ENCODE assay signal across 18 cellular contexts in the genomic region with DNA sequence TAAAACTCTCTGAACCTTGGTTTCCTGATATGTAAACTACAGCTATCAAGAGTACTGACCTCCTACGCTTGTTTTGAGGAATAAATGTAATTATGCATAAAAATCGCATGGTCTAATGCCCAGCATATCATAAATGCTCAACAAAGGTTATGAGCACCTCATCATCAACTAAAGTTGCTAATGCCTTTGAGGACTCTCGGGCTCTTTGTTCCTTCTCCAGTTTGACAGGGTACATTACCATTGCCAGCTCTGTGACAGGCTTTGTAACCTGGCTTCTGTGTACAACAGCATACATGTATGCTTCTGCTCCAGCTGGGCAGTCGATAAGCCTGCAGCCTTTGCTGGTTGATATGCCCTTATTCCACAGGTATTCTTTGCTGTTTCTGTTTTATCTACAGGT.
DNase-seq lines count a peak whose midpoint lies in the region; ATAC-seq and TF ChIP-seq lines count a peak whose summit lies in the region.
"Had no signal": no experiment of that assay in that cellular context is flagged by ENCODE, and none has a peak within 500 bp of the region (broad histone marks: within the 10 kb centered on the region; RNA-seq: fewer than 3 reads in every experiment).

No MANE protein-coding gene starts in this region.

- H3K18ac ChIP-seq in IMR-90 (ENCODE audit: low read depth, low read length) (no peak overlapping the region), trophoblast cell (ENCODE audit: low read length) (no peak overlapping the region)

- DNase-seq in DMS79 (lab: John Stamatoyannopoulos, UW), result peak; percentile 34
- no peak for DNase-seq in IMR-90
- DNase-seq in activated B cell treated with CpG ODN at 0.5 μM for 24 hours, result no peak
- DNase-seq in trophoblast cell, result no peak
- DNase-seq in stimulated activated effector memory CD8-positive, alpha-beta T cell treated with anti-CD3 and anti-CD28 coated beads, Interleukin-12 subunit alpha, Interleukin-12 subunit beta, amount 100 ng/mL, for 72 hours (ENCODE audit: low spot score in 2 of 2), result no peak
- no peak for DNase-seq in thyroid gland
- DNase-seq: AML-193; CD4-positive, CD25-positive, alpha-beta regulatory T cell; H9; NCI-H1092; NCI-H2227 treated with DMSO at 0.1 percent for 48 hours; NCI-H526; NK-92 treated with Interleukin-12 subunit alpha and Interleukin-12 subunit beta, amount 100 ng/mL, for 24 hours; PC-9 had no signal

- in situ Hi-C loops in IMR-90 (cut with MboI; ENCODE audit: low sequenced_read_pairs), result no loop called here

- H2AFZ ChIP-seq in IMR-90 (replicated peaks; ENCODE audit: low read length, poor library complexity) (no peak overlapping the region), trophoblast cell (ENCODE audit: insufficient read depth, low read length, poor library complexity) (no peak overlapping the region)
- H2AFZ ChIP-seq: PC-9 had no signal

- no TSS peak for BruUV-seq in IMR-90 (replicated peaks; lab: Mats Ljungman, UMichigan)

- H3K27me3 Mint-ChIP-seq in activated B cell treated with CpG ODN at 0.5 μM for 24 hours, result no peaks in the 10 kb centered on the region
- H3K27me3 Mint-ChIP-seq: CD4-positive, CD25-positive, alpha-beta regulatory T cell had no signal

- H3K4me2 ChIP-seq in IMR-90 (ENCODE audit: low read depth, low read length) (no peak overlapping the region), trophoblast cell (ENCODE audit: low read length) (no peak overlapping the region)
- H3K4me2 ChIP-seq: PC-9 had no signal

- POLR2A ChIA-PET in IMR-90 (lab: Charles Lee; ENCODE audit: unreplicated experiment), result interaction anchor here (1.0 kb wide), 1 partner anchor 14 kb away, joined by 3 read pairs; no protein-coding TSS in a partner anchor
- POLR2A ChIA-PET in activated B cell treated with CpG ODN at 0.5 μM for 24 hours (lab: Charles Lee), result interaction anchor here (0.7 to 2.0 kb wide), 5 partner anchors 9 to 200 kb away, joined by 3 to 7 read pairs (median 4); no protein-coding TSS in a partner anchor

- H3K4ac ChIP-seq in IMR-90 (ENCODE audit: low read depth, low read length) (no peak overlapping the region), trophoblast cell (ENCODE audit: low read depth, low read length) (no peak overlapping the region)

- intact Hi-C loops in IMR-90 (cut with micrococcal nuclease), result no loop called here
- intact Hi-C loops in activated B cell treated with CpG ODN at 0.5 μM for 24 hours (cut with micrococcal nuclease), result loop anchor here (5.0 kb wide), 1 partner anchor 35 kb away; no protein-coding TSS in a partner anchor
- intact Hi-C loops in thyroid gland (cut with DNase I), result no loop called here

- CTCF ChIA-PET in IMR-90 (lab: Yijun Ruan, JAX), result interaction anchor here (0.6 to 1.1 kb wide), 3 partner anchors 35 to 184 kb away, joined by 3 to 7 read pairs (median 3); no protein-coding TSS in a partner anchor
- CTCF ChIA-PET in activated B cell treated with CpG ODN at 0.5 μM for 24 hours (lab: Charles Lee), result interaction anchor here (1.4 kb wide), 1 partner anchor 31 kb away, joined by 8 read pairs; no protein-coding TSS in a partner anchor

- no peaks in the 10 kb centered on the region for H3K9me3 ChIP-seq in IMR-90 (ENCODE audit: control insufficient read depth, insufficient read depth, low read length)
- no peaks in the 10 kb centered on the region for H3K9me3 ChIP-seq in trophoblast cell (ENCODE audit: insufficient read depth, low read depth, low read length)
- H3K9me3 ChIP-seq in thyroid gland, result no peaks in the 10 kb centered on the region

- H3K9me1 ChIP-seq in IMR-90 (ENCODE audit: insufficient read depth, low read length), result peaks cover 38% of the 10 kb centered on the region

- peak overlapping the region; percentile 53 for H3K4me3 Mint-ChIP-seq in activated B cell treated with CpG ODN at 0.5 μM for 24 hours
- no peak overlapping the region for H3K4me3 Mint-ChIP-seq in stimulated activated effector memory CD8-positive, alpha-beta T cell treated with anti-CD3 and anti-CD28 coated beads, Interleukin-12 subunit alpha, Interleukin-12 subunit beta, amount 100 ng/mL, for 72 hours
- H3K4me3 Mint-ChIP-seq: CD4-positive, CD25-positive, alpha-beta regulatory T cell; H9 had no signal

- dilution Hi-C loops in IMR-90 (cut with HindIII; ENCODE audit: low sequenced_read_pairs, unreplicated experiment), result no loop called here

- H3K23ac ChIP-seq in IMR-90 (ENCODE audit: low read depth, low read length) (peak overlapping the region; percentile 41; the same call in 1 of the 2 replicates), trophoblast cell (ENCODE audit: low read length) (no peak overlapping the region)

- TF ChIP-seq POLR2A in IMR-90 (IDR thresholded peaks at IDR 0.05; ENCODE audit: low read depth, low read length), result no peak
- TF ChIP-seq POLR2A in thyroid gland (IDR thresholded peaks at IDR 0.05), result no peak

- H3K27me3 ChIP-seq in IMR-90 (ENCODE audit: control insufficient read depth, insufficient read depth, low read length), result no peaks in the 10 kb centered on the region
- H3K27me3 ChIP-seq in trophoblast cell (ENCODE audit: insufficient read depth, low read length), result no peaks in the 10 kb centered on the region
- H3K27me3 ChIP-seq in thyroid gland, result no peaks in the 10 kb centered on the region

- H3K4me1 ChIP-seq in IMR-90 (ENCODE audit: control insufficient read depth, insufficient read depth, low read length), result peaks cover 33% of the 10 kb centered on the region
- H3K4me1 ChIP-seq in trophoblast cell (ENCODE audit: control insufficient read depth in 1 of 2, insufficient read depth in 2 of 2, low read length in 2 of 2), result peaks cover 22 to 24% of the 10 kb centered on the region in 2 experiments
- peaks cover 3 to 40% of the 10 kb centered on the region in 2 donors for H3K4me1 ChIP-seq in thyroid gland

- no peak overlapping the region for H4K8ac ChIP-seq in IMR-90 (ENCODE audit: low read depth in 2 of 2, low read length in 2 of 2)
- no peak overlapping the region for H4K8ac ChIP-seq in trophoblast cell (ENCODE audit: low read depth, low read length)

- H3K14ac ChIP-seq in IMR-90 (replicated peaks; ENCODE audit: low read depth, low read length) (no peak overlapping the region), trophoblast cell (ENCODE audit: low read length) (no peak overlapping the region)

- H3K9ac ChIP-seq in IMR-90 (ENCODE audit: low read depth, low read length) (no peak overlapping the region), trophoblast cell (ENCODE audit: low read length) (no peak overlapping the region)

- no peak overlapping the region for H4K12ac ChIP-seq in trophoblast cell (ENCODE audit: low read depth, low read length)

- WGBS in IMR-90 (ENCODE audit: extremely low coverage in 2 of 2, insufficient read length in 1 of 2), 2 experiments, result 100% methylated on average over 2 of the region's 4 CpGs; no CpG with 5 or more reads in 1 of the 2 experiments
- no CpG with 5 or more reads among the region's 4 CpGs for WGBS in trophoblast cell (ENCODE audit: extremely low coverage, insufficient coverage, insufficient read length)
- WGBS in thyroid gland, 2 donors, result 93 to 97% methylated on average over 4 of the region's 4 CpGs

- peak overlapping the region; percentile 54 for H3K27ac Mint-ChIP-seq in activated B cell treated with CpG ODN at 0.5 μM for 24 hours
- H3K27ac Mint-ChIP-seq in stimulated activated effector memory CD8-positive, alpha-beta T cell treated with anti-CD3 and anti-CD28 coated beads, Interleukin-12 subunit alpha, Interleukin-12 subunit beta, amount 100 ng/mL, for 72 hours, result no peak overlapping the region
- H3K27ac Mint-ChIP-seq: CD4-positive, CD25-positive, alpha-beta regulatory T cell had no signal

- H2AK5ac ChIP-seq in IMR-90 (ENCODE audit: low read depth, low read length) (no peak overlapping the region), trophoblast cell (ENCODE audit: low read length) (no peak overlapping the region)

- H4K5ac ChIP-seq in IMR-90 (ENCODE audit: low read depth, low read length), result no peak overlapping the region

- peaks cover 25 to 80% of the 10 kb centered on the region in 2 experiments; a peak in 3 of 4 replicates for H3K79me1 ChIP-seq in IMR-90 (ENCODE audit: low read depth in 1 of 2, low read length in 2 of 2)
- peaks cover 9% of the 10 kb centered on the region for H3K79me1 ChIP-seq in trophoblast cell (ENCODE audit: low read length)

- TF ChIP-seq CTCF in IMR-90 (conservative IDR thresholded peaks at IDR 0.05; ENCODE audit: low read depth, low read length), result no peak
- no peak for TF ChIP-seq CTCF in activated B cell treated with CpG ODN at 0.5 μM for 24 hours (IDR thresholded peaks at IDR 0.05)
- TF ChIP-seq CTCF in thyroid gland (IDR thresholded peaks at IDR 0.05), result no peak

- no peaks in the 10 kb centered on the region for H3K9me3 Mint-ChIP-seq in activated B cell treated with CpG ODN at 0.5 μM for 24 hours
- no peaks in the 10 kb centered on the region for H3K9me3 Mint-ChIP-seq in stimulated activated effector memory CD8-positive, alpha-beta T cell treated with anti-CD3 and anti-CD28 coated beads, Interleukin-12 subunit alpha, Interleukin-12 subunit beta, amount 100 ng/mL, for 72 hours
- H3K9me3 Mint-ChIP-seq: H9 had no signal

- H2BK15ac ChIP-seq in IMR-90 (ENCODE audit: low read depth, low read length), result no peak overlapping the region

- peaks cover 80% of the 10 kb centered on the region for H3K4me1 Mint-ChIP-seq in activated B cell treated with CpG ODN at 0.5 μM for 24 hours
- H3K4me1 Mint-ChIP-seq in stimulated activated effector memory CD8-positive, alpha-beta T cell treated with anti-CD3 and anti-CD28 coated beads, Interleukin-12 subunit alpha, Interleukin-12 subunit beta, amount 100 ng/mL, for 72 hours, result no peaks in the 10 kb centered on the region

- H3K56ac ChIP-seq in IMR-90 (ENCODE audit: extremely low read depth, insufficient read depth, low read length), result no peak overlapping the region

- H3K27ac ChIP-seq in IMR-90 (ENCODE audit: insufficient read depth, low read length) (no peak overlapping the region), trophoblast cell (ENCODE audit: low read depth, low read length) (no peak overlapping the region), thyroid gland (no peak overlapping the region)
- H3K27ac ChIP-seq: PC-9, SK-N-MC had no signal

- H3K4me3 ChIP-seq in IMR-90 (ENCODE audit: insufficient read depth, low read depth, low read length) (no peak overlapping the region), trophoblast cell (ENCODE audit: low read depth, low read length) (no peak overlapping the region), thyroid gland (replicated peaks in 1 of 3) (no peak overlapping the region)
- H3K4me3 ChIP-seq: K562, PC-9, SK-N-MC had no signal

- no peak for ATAC-seq in IMR-90 (ENCODE audit: low read depth)
- peak; percentile 29 for ATAC-seq in activated B cell treated with CpG ODN at 0.5 μM for 24 hours (ENCODE audit: low read depth)
- no peak for ATAC-seq in stimulated activated effector memory CD8-positive, alpha-beta T cell treated with anti-CD3 and anti-CD28 coated beads, Interleukin-12 subunit alpha, Interleukin-12 subunit beta, amount 100 ng/mL, for 72 hours
- no peak for ATAC-seq in GM21367 (IDR thresholded peaks at IDR 0.05; ENCODE audit: unreplicated experiment)
- ATAC-seq: K562, Right ventricle myocardium inferior had no signal

- no peak overlapping the region for H2AK9ac ChIP-seq in IMR-90 (replicated peaks; ENCODE audit: low read depth, low read length, poor library complexity)

- H4K20me1 ChIP-seq in IMR-90 (ENCODE audit: insufficient read depth, low read length), result peaks cover 77% of the 10 kb centered on the region

- H3K79me2 ChIP-seq in trophoblast cell (ENCODE audit: control insufficient read depth, insufficient read depth, low read length, poor library complexity), result peaks cover 2% of the 10 kb centered on the region

- TF ChIP-seq RAD21 in IMR-90 (IDR thresholded peaks at IDR 0.05; ENCODE audit: low read length), result no peak

- H2BK12ac ChIP-seq in trophoblast cell (ENCODE audit: low read length), result no peak overlapping the region

- peaks cover 45% of the 10 kb centered on the region for H3K36me3 Mint-ChIP-seq in activated B cell treated with CpG ODN at 0.5 μM for 24 hours (ENCODE audit: low read depth)
- no peaks in the 10 kb centered on the region for H3K36me3 Mint-ChIP-seq in stimulated activated effector memory CD8-positive, alpha-beta T cell treated with anti-CD3 and anti-CD28 coated beads, Interleukin-12 subunit alpha, Interleukin-12 subunit beta, amount 100 ng/mL, for 72 hours

- H3K36me3 ChIP-seq in IMR-90 (ENCODE audit: control insufficient read depth, insufficient read depth, low read length) (peaks cover 8% of the 10 kb centered on the region; the same call in 1 of the 2 replicates), trophoblast cell (ENCODE audit: control insufficient read depth in 1 of 2, insufficient read depth in 2 of 2, low read length in 2 of 2) (no peaks in the 10 kb centered on the region), thyroid gland (no peaks in the 10 kb centered on the region)

- no peak overlapping the region for H2BK20ac ChIP-seq in IMR-90 (ENCODE audit: low read depth, low read length)

- H4K91ac ChIP-seq in IMR-90 (ENCODE audit: insufficient read depth, low read depth, low read length) (no peak overlapping the region), trophoblast cell (ENCODE audit: low read depth, low read length) (no peak overlapping the region)

- H2BK5ac ChIP-seq in IMR-90 (ENCODE audit: low read depth, low read length, poor library complexity, severe bottlenecking) (no peak overlapping the region), trophoblast cell (ENCODE audit: low read depth, low read length, poor library complexity) (no peak overlapping the region)

- H2BK120ac ChIP-seq in IMR-90 (ENCODE audit: low read depth, low read length) (no peak overlapping the region), trophoblast cell (ENCODE audit: insufficient read depth, low read length, poor library complexity) (peak overlapping the region; percentile 38)
